Comparison of ENCODE assay signal across 18 cellular contexts in the genomic region with DNA sequence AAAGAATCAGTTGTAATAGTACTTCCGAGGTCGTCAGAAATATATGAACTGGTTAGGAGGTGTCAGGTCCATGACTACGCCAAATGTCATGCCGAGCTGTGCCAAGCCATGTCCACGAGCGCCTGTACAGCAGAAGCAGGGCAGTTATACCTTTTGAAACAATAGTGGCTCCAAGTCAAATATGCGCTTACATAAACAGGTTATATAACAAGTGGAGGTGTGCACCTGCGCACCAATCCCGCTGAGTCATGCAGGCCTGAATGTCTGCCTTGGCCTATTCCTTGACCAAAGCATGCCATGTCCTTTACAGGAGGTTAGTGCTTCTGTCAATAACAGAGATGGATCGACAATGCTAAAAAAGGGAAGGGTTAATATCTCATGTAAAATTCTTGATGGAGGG.
"Had no signal": no experiment of that assay in that cellular context is flagged by ENCODE, and none has a peak within 500 bp of the region (broad histone marks: within the 10 kb centered on the region; RNA-seq: fewer than 3 reads in every experiment).

No MANE protein-coding gene starts in this region.

- ATAC-seq: gastrocnemius medialis; heart right ventricle; left lobe of liver; natural killer cell treated with Interleukin-12 subunit alpha and Interleukin-12 subunit beta and Interleukin-15 and Interleukin-18, amount 100 ng/mL, for 72 hours had no signal

- H3K27ac ChIP-seq: coronary artery, gastrocnemius medialis, heart right ventricle, neural progenitor cell, ovary, right atrium auricular region had no signal

- H3K36me3 ChIP-seq: gastrocnemius medialis, heart right ventricle, neural progenitor cell, ovary, right atrium auricular region had no signal

- H3K9me3 ChIP-seq: gastrocnemius medialis, heart right ventricle, ovary, right atrium auricular region had no signal

- H3K4me3 ChIP-seq: coronary artery, gastrocnemius medialis, heart right ventricle, neural progenitor cell, ovary, right atrium auricular region had no signal

- FAIRE-seq: endothelial cell of umbilical vein, small intestine had no signal

- H3K27me3 ChIP-seq: gastrocnemius medialis, neural progenitor cell, ovary, right atrium auricular region had no signal

- DNase-seq: effector CD4-positive, alpha-beta T cell; endodermal cell; gastrocnemius medialis; heart right ventricle; hypothalamus; islet precursor cell; mammary epithelial cell; nucleus accumbens; ovary; small intestine; stimulated activated CD4-positive, alpha-beta T cell treated with anti-CD3 and anti-CD28 coated beads, Interleukin-2, amount 100 ng/mL, for 48 hours; stimulated activated naive CD4-positive, alpha-beta T cell treated with Interleukin-2 at 50 U/mL for 16 hours had no signal

- H3K4me1 ChIP-seq: gastrocnemius medialis, right atrium auricular region had no signal

- H3K9ac ChIP-seq: neural progenitor cell had no signal

- H2AFZ ChIP-seq: neural progenitor cell had no signal

- H3K4me2 ChIP-seq: neural progenitor cell had no signal
